Comparison of ENCODE assay signal across 11 cellular contexts in genomic region chr13:31499274-31499673, GRCh38.
"Had no signal": no experiment of that assay in that cellular context is flagged by ENCODE, and none has a peak within 500 bp of the region (broad histone marks: within the 10 kb centered on the region; RNA-seq: fewer than 3 reads in every experiment).

No MANE protein-coding gene starts in this region.

- ATAC-seq: GM23338, HCT116 had no signal

- H2AFZ ChIP-seq: GM23248, GM23338 had no signal

- DNase-seq: GM23248, GOT3, H7, H9, HCEC 1CT, HFFc6 had no signal

- FAIRE-seq: H1, H54 had no signal

- H3K4me1 Mint-ChIP-seq: GM23338, H9 had no signal

- H3K4me3 ChIP-seq: GM23248, GM23338, HAP-1 had no signal

- H3K4me3 Mint-ChIP-seq: GM23338, H9, HFFc6 had no signal

- H3K4me1 ChIP-seq: HAP-1 had no signal

- H3K36me3 ChIP-seq: HAP-1 had no signal

- H3K27ac Mint-ChIP-seq: GM23338, H9, HFFc6 had no signal

- H3K27ac ChIP-seq: GM23248 had no signal

- H3K9ac ChIP-seq: GM23248 had no signal

- H3K4me2 ChIP-seq: GM23338 had no signal
